In the genomic region with DNA sequence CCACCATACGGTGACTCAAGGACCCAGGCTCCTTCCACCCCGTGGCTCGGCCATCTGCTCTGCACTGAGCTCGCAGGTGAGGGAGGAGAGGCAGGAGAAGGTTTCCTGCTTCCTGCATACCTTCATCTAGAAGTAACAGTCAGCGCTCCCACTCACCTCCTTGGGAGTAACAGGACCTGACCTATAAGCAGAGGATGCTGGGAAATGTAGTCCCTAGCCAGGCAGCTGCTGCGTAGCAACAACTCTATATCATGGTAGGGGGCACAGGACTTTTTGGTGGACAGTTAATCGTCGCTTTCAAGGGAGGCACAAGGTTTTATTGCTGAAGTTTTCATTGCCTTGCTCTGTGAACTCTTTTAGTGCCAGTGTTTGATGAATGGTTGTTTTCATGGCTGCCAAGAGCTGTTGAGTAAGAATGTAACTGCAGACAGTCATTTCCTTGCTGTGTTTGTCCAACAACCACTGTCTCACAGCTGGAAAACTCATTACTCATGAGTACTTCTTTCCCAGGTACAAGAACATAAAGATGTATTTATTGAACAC, we compare ENCODE assay signal across 1 cellular context.
TF ChIP-seq lines count a peak whose summit lies in the region.

No MANE protein-coding gene starts in this region.

TF ChIP-seq in GM23338, 12 proteins besides CTCF, POLR2A, EP300 and RAD21 (continued from another document):
- TF ChIP-seq, protein P1, sequence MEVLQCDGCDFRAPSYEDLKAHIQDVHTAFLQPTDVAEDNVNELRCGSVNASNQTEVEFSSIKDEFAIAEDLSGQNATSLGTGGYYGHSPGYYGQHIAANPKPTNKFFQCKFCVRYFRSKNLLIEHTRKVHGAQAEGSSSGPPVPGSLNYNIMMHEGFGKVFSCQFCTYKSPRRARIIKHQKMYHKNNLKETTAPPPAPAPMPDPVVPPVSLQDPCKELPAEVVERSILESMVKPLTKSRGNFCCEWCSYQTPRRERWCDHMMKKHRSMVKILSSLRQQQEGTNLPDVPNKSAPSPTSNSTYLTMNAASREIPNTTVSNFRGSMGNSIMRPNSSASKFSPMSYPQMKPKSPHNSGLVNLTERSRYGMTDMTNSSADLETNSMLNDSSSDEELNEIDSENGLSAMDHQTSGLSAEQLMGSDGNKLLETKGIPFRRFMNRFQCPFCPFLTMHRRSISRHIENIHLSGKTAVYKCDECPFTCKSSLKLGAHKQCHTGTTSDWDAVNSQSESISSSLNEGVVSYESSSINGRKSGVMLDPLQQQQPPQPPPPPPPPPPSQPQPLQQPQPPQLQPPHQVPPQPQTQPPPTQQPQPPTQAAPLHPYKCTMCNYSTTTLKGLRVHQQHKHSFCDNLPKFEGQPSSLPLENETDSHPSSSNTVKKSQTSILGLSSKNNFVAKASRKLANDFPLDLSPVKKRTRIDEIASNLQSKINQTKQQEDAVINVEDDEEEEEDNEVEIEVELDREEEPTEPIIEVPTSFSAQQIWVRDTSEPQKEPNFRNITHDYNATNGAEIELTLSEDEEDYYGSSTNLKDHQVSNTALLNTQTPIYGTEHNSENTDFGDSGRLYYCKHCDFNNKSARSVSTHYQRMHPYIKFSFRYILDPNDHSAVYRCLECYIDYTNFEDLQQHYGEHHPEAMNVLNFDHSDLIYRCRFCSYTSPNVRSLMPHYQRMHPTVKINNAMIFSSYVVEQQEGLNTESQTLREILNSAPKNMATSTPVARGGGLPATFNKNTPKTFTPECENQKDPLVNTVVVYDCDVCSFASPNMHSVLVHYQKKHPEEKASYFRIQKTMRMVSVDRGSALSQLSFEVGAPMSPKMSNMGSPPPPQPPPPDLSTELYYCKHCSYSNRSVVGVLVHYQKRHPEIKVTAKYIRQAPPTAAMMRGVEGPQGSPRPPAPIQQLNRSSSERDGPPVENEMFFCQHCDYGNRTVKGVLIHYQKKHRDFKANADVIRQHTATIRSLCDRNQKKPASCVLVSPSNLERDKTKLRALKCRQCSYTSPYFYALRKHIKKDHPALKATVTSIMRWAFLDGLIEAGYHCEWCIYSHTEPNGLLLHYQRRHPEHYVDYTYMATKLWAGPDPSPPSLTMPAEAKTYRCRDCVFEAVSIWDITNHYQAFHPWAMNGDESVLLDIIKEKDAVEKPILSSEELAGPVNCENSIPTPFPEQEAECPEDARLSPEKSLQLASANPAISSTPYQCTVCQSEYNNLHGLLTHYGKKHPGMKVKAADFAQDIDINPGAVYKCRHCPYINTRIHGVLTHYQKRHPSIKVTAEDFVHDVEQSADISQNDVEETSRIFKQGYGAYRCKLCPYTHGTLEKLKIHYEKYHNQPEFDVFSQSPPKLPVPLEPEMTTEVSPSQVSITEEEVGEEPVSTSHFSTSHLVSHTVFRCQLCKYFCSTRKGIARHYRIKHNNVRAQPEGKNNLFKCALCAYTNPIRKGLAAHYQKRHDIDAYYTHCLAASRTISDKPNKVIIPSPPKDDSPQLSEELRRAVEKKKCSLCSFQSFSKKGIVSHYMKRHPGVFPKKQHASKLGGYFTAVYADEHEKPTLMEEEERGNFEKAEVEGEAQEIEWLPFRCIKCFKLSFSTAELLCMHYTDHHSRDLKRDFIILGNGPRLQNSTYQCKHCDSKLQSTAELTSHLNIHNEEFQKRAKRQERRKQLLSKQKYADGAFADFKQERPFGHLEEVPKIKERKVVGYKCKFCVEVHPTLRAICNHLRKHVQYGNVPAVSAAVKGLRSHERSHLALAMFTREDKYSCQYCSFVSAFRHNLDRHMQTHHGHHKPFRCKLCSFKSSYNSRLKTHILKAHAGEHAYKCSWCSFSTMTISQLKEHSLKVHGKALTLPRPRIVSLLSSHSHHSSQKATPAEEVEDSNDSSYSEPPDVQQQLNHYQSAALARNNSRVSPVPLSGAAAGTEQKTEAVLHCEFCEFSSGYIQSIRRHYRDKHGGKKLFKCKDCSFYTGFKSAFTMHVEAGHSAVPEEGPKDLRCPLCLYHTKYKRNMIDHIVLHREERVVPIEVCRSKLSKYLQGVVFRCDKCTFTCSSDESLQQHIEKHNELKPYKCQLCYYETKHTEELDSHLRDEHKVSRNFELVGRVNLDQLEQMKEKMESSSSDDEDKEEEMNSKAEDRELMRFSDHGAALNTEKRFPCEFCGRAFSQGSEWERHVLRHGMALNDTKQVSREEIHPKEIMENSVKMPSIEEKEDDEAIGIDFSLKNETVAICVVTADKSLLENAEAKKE (CRISPR knock-in tag; IDR thresholded peaks at IDR 0.05): peak; percentile 60; the same call in 1 of the 2 replicates
- TF ChIP-seq POLR2AphosphoS5 (IDR thresholded peaks at IDR 0.05; ENCODE audit: low read depth): peak; percentile 61
- TF ChIP-seq, protein P2, sequence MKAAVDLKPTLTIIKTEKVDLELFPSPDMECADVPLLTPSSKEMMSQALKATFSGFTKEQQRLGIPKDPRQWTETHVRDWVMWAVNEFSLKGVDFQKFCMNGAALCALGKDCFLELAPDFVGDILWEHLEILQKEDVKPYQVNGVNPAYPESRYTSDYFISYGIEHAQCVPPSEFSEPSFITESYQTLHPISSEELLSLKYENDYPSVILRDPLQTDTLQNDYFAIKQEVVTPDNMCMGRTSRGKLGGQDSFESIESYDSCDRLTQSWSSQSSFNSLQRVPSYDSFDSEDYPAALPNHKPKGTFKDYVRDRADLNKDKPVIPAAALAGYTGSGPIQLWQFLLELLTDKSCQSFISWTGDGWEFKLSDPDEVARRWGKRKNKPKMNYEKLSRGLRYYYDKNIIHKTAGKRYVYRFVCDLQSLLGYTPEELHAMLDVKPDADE (IDR thresholded peaks at IDR 0.05): peak; percentile 84
TF ChIP-seq in GM23338: peak in this region for 3.
